Comparison of ENCODE assay signal across 12 cellular contexts in genomic region chr16:23145186-23145585, GRCh38. TPM values are rescaled to one million over a fixed set of nuclear protein-coding genes. Genes with fewer than 3 reads are reported as not detected.
DNase-seq lines count a peak whose midpoint lies in the region; ATAC-seq and TF ChIP-seq lines count a peak whose summit lies in the region.
"Had no signal": no experiment of that assay in that cellular context is flagged by ENCODE, and none has a peak within 500 bp of the region (broad histone marks: within the 10 kb centered on the region; RNA-seq: fewer than 3 reads in every experiment).

No MANE protein-coding gene starts in this region.

- H2BK12ac ChIP-seq in H9 (ENCODE audit: insufficient read length, low read depth, low read length) = no peak overlapping the region

- no peak overlapping the region for H4K5ac ChIP-seq in H9 (ENCODE audit: insufficient read length, low read depth, low read length)

- H2BK15ac ChIP-seq in H9 (ENCODE audit: low read depth, low read length) = no peak overlapping the region

- H3K18ac ChIP-seq in H9 (ENCODE audit: insufficient read length, low read depth, low read length) = no peak overlapping the region

- H3K27ac ChIP-seq in H9 (ENCODE audit: insufficient read length, low read depth, low read length) (no peak overlapping the region), ascending aorta (peak overlapping the region; percentile 24 to 61), iPS-20b (ENCODE audit: low read length) (no peak overlapping the region)
- H3K27ac ChIP-seq: tibial artery had no signal

- no peak overlapping the region for H3K4ac ChIP-seq in H9 (ENCODE audit: low read depth, low read length)

- H2BK120ac ChIP-seq in H9 (ENCODE audit: low read depth, low read length, poor library complexity, severe bottlenecking) = no peak overlapping the region

- H3K9ac ChIP-seq in H9 (ENCODE audit: extremely low read depth, insufficient read length, low read length) (no peak overlapping the region), iPS-20b (ENCODE audit: low read depth, low read length) (no peak overlapping the region)

- peak overlapping the region in 1 of 2 experiments; percentile 53; a peak in 3 of 5 replicates for H3K4me3 Mint-ChIP-seq in H9

- peak overlapping the region; percentile 4 to 20 (median 13); a peak in 5 of 7 replicates for H3K27ac Mint-ChIP-seq in H9

- H4K91ac ChIP-seq in H9 (ENCODE audit: insufficient read length, low read depth, low read length) = no peak overlapping the region

- peaks cover 5% of the 10 kb centered on the region for H3K79me1 ChIP-seq in H9 (ENCODE audit: insufficient read depth, low read depth, low read length, poor library complexity, severe bottlenecking)

- H3K36me3 ChIP-seq in ascending aorta (no peaks in the 10 kb centered on the region), iPS-20b (ENCODE audit: insufficient read depth, low read depth, low read length) (no peaks in the 10 kb centered on the region)
- H3K36me3 ChIP-seq: tibial artery had no signal

- peaks cover 21% of the 10 kb centered on the region; the same call in 1 of the 2 replicates for H3K79me2 ChIP-seq in H9 (ENCODE audit: insufficient read depth, low read length)

- peaks cover 2% of the 10 kb centered on the region for H3K27me3 Mint-ChIP-seq in H9 (ENCODE audit: low read depth)

- TF ChIP-seq CTCF in H9 (conservative IDR thresholded peaks at IDR 0.05) (no peak), ascending aorta (IDR thresholded peaks at IDR 0.05) (no peak)

- no peak overlapping the region; the same call in 1 of the 2 replicates for H3K14ac ChIP-seq in H9 (ENCODE audit: insufficient read depth, low read length)

- H2BK5ac ChIP-seq in H9 (ENCODE audit: insufficient read length, low read length) = no peak overlapping the region

- H4K20me1 ChIP-seq in H9 (ENCODE audit: control insufficient read depth, insufficient read depth, insufficient read length) = no peaks in the 10 kb centered on the region

- DNase-seq in A172 (ENCODE audit: low spot score) (peak; percentile 67), H9 (peak; percentile 46), ascending aorta (ENCODE audit: low spot score in 2 of 2) (no peak), NCI-H2029 (lab: John Stamatoyannopoulos, UW) (no peak), putamen (ENCODE audit: low spot score) (no peak), SIG-M5 treated with dmso at 0.1 percent for 504 hours (lab: John Stamatoyannopoulos, UW; ENCODE audit: unreplicated experiment) (no peak)
- DNase-seq: amniotic stem cell, NCI-H1417 treated with DMSO at 0.1 percent for 48 hours, tibial artery had no signal

- intact Hi-C loops in ascending aorta (cut with DNase I) = loop anchor here (5.0 to 10.0 kb wide), 4 partner anchors 38 to 1990 kb away; partner anchors contain the start of genes DNAH3 and LDAF1

- no peak overlapping the region for H2AK5ac ChIP-seq in H9 (ENCODE audit: insufficient read length, low read length)

- no peak overlapping the region for H3T11ph ChIP-seq in H9 (ENCODE audit: low read length)

- no peak overlapping the region for H4K8ac ChIP-seq in H9 (replicated peaks; ENCODE audit: insufficient read length, low read depth, low read length)

- H3K4me3 ChIP-seq in ascending aorta = peak overlapping the region in 1 of 2 donors; percentile 25
- H3K4me3 ChIP-seq in iPS-20b (ENCODE audit: low read length) = peak overlapping the region; percentile 6; the same call in 1 of the 2 replicates
- H3K4me3 ChIP-seq: tibial artery had no signal

- H3K27me3 ChIP-seq in H9 (ENCODE audit: insufficient read depth, low read length) (no peaks in the 10 kb centered on the region), ascending aorta (no peaks in the 10 kb centered on the region), iPS-20b (ENCODE audit: insufficient read depth, low read length) (peaks cover 7% of the 10 kb centered on the region; the same call in 1 of the 2 replicates)
- H3K27me3 ChIP-seq: tibial artery had no signal

- H3K4me2 ChIP-seq in H9 (ENCODE audit: insufficient read depth, insufficient read length, low read length) = peak overlapping the region; percentile 38

- no peak overlapping the region for H3K23ac ChIP-seq in H9 (ENCODE audit: insufficient read length, low read depth, low read length)

- H3K4me1 Mint-ChIP-seq in H9 = peaks cover 42 to 53% of the 10 kb centered on the region in 2 experiments

- ATAC-seq in GM18498 (IDR thresholded peaks at IDR 0.05; ENCODE audit: unreplicated experiment) = no peak

- no CpG with 5 or more reads among the region's 6 CpGs for WGBS in H9 (ENCODE audit: extremely low coverage, insufficient read length, low lambda C conversion rate)

- H3K4me1 ChIP-seq in H9 (ENCODE audit: insufficient read depth, low read length) (peaks cover 9% of the 10 kb centered on the region; the same call in 1 of the 2 replicates), ascending aorta (peaks cover 7 to 47% of the 10 kb centered on the region in 2 donors), iPS-20b (ENCODE audit: insufficient read depth, low read length) (peaks cover 25% of the 10 kb centered on the region)

- no peaks in the 10 kb centered on the region for H3K9me3 Mint-ChIP-seq in H9

- H3K23me2 ChIP-seq in H9 (ENCODE audit: insufficient read length, low read depth, low read length, poor library complexity, severe bottlenecking) = peaks cover 6% of the 10 kb centered on the region

- no peak overlapping the region for H3K56ac ChIP-seq in H9 (ENCODE audit: insufficient read length, low read depth, low read length)

- H2BK20ac ChIP-seq in H9 (ENCODE audit: low read depth, low read length, poor library complexity, severe bottlenecking) = no peak overlapping the region

- no peaks in the 10 kb centered on the region for H3K9me3 ChIP-seq in H9 (ENCODE audit: control insufficient read depth, low read depth, low read length)
- H3K9me3 ChIP-seq in ascending aorta = no peaks in the 10 kb centered on the region
- H3K9me3 ChIP-seq in iPS-20b (ENCODE audit: insufficient read depth, low read depth, low read length) = no peaks in the 10 kb centered on the region
- H3K9me3 ChIP-seq: tibial artery had no signal

- peaks cover 0 to 2% (median 0%) of the 10 kb centered on the region in 3 experiments; a peak in 2 of 7 replicates for H3K36me3 Mint-ChIP-seq in H9 (ENCODE audit: insufficient read depth in 1 of 3, low read depth in 3 of 3)

- no peak overlapping the region for H2AFZ ChIP-seq in H9 (ENCODE audit: low read length)

RNA-seq across cellular contexts. Expression of gene USP31, which starts 4.1 kb away (rescaled TPM):
- 3.8 and 6.3 TPM in 2 replicates for total RNA-seq in A172 (2014; rRNA removed; shearing (Covaris generic))
- total RNA-seq in H9 (2021) (14.5 and 16.1 TPM in 2 replicates), ascending aorta (6.2 TPM)

RNA-seq across cellular contexts. Expression of gene SCNN1G, which starts 37.4 kb away (rescaled TPM):
- not detected in 2 replicates for total RNA-seq in A172 (2014; rRNA removed; shearing (Covaris generic))
- total RNA-seq in H9 (2021) (0.74 and 0.92 TPM in 2 replicates), ascending aorta (not detected)
- total RNA-seq: mononuclear cell had no signal

Comparison
In these comparisons a context has a peak if more than half of its experiments do, and no peak if none do; other contexts are left out.
1. DNase-seq: peak in A172 (single experiment) and H9 (single experiment); none in ascending aorta (0 of 2), NCI-H2029 (single experiment), putamen (single experiment) and SIG-M5 treated with dmso at 0.1 percent for 504 hours (single experiment).
2. H3K27ac ChIP-seq: peak in ascending aorta (2 of 2); none in H9 (single experiment) and iPS-20b (single experiment).